Comparison of ENCODE assay signal across 1 cellular context in genomic region chr9:132507670-132508469, GRCh38.
TF ChIP-seq lines count a peak whose summit lies in the region.

No MANE protein-coding gene starts in this region.

TF ChIP-seq in HCT116, 20 proteins besides CTCF, POLR2A, EP300 and RAD21 (continued from another document):
- no peak for TF ChIP-seq REST (IDR thresholded peaks at IDR 0.05; ENCODE audit: low read depth)
- TF ChIP-seq EGR1 (IDR thresholded peaks at IDR 0.05; ENCODE audit: low read depth), result no peak
- no peak for TF ChIP-seq MAX (IDR thresholded peaks at IDR 0.05)
- TF ChIP-seq ELF1 (IDR thresholded peaks at IDR 0.05; ENCODE audit: borderline replicate concordance, low read depth), result no peak
- TF ChIP-seq ZNF274 (IDR thresholded peaks at IDR 0.05; ENCODE audit: low read depth, low read length), result no peak
- TF ChIP-seq FOSL1 (IDR thresholded peaks at IDR 0.05; ENCODE audit: low read depth), result no peak
